8 cellular contexts compared by ENCODE assay signal in genomic region chrX:53048169-53049126, GRCh38.
DNase-seq lines count a peak whose midpoint lies in the region; ATAC-seq and TF ChIP-seq lines count a peak whose summit lies in the region.

Gene GPR173 (plus strand): TSS chrX:53048789. CDS start chrX:53076622, 27,833 bp downstream.

- peak; percentile 7 for DNase-seq in HFF-Myc (ENCODE audit: extremely low read depth, low read depth)
- DNase-seq in RWPE1 (ENCODE audit: low spot score) = no peak
- DNase-seq in fibroblast of mammary gland (ENCODE audit: low read depth) = peak; percentile 67
- no peak for DNase-seq in stimulated activated effector memory CD8-positive, alpha-beta T cell treated with anti-CD3 and anti-CD28 coated beads, Interleukin-12 subunit alpha, Interleukin-12 subunit beta, amount 100 ng/mL, for 72 hours (ENCODE audit: low spot score in 2 of 2)
- DNase-seq in RPMI8226 = no peak
- no peak for DNase-seq in stimulated activated CD4-positive, alpha-beta T cell treated with anti-CD3 and anti-CD28 coated beads, Interleukin-4, amount 100 ng/mL, for 24 hours
- no peak for DNase-seq in stimulated activated CD4-positive, alpha-beta T cell treated with anti-CD3 and anti-CD28 coated beads, Interleukin-12 subunit alpha, Interleukin-12 subunit beta, amount 100 ng/mL, for 4 hours

- H3K27ac ChIP-seq in RWPE1 = peak within 1 kb of the TSS; percentile 27; the same call in 1 of the 2 replicates

- no peaks in the 10 kb centered on the region for H3K36me3 Mint-ChIP-seq in nephron (ENCODE audit: low read depth)
- H3K36me3 Mint-ChIP-seq in stimulated activated effector memory CD8-positive, alpha-beta T cell treated with anti-CD3 and anti-CD28 coated beads, Interleukin-12 subunit alpha, Interleukin-12 subunit beta, amount 100 ng/mL, for 72 hours = no peaks in the 10 kb centered on the region

- no peak for ATAC-seq in stimulated activated effector memory CD8-positive, alpha-beta T cell treated with anti-CD3 and anti-CD28 coated beads, Interleukin-12 subunit alpha, Interleukin-12 subunit beta, amount 100 ng/mL, for 72 hours

- peak within 1 kb of the TSS in 2 of 3 experiments; percentile 90 to 92 for H3K4me3 Mint-ChIP-seq in nephron
- no peak within 1 kb of the TSS for H3K4me3 Mint-ChIP-seq in stimulated activated effector memory CD8-positive, alpha-beta T cell treated with anti-CD3 and anti-CD28 coated beads, Interleukin-12 subunit alpha, Interleukin-12 subunit beta, amount 100 ng/mL, for 72 hours

- CTCF ChIA-PET in RWPE1 (lab: Yijun Ruan, JAX) = no interaction called here

- peak within 1 kb of the TSS; percentile 79 to 88 (median 80) for H3K27ac Mint-ChIP-seq in nephron
- H3K27ac Mint-ChIP-seq in stimulated activated effector memory CD8-positive, alpha-beta T cell treated with anti-CD3 and anti-CD28 coated beads, Interleukin-12 subunit alpha, Interleukin-12 subunit beta, amount 100 ng/mL, for 72 hours = no peak within 1 kb of the TSS

- H3K4me3 ChIP-seq in HFF-Myc (replicated peaks; ENCODE audit: low read depth, low read length) (peak within 1 kb of the TSS; percentile 60), fibroblast of mammary gland (ENCODE audit: control insufficient read depth, low read depth, low read length) (peak within 1 kb of the TSS; percentile 63)

- no peaks in the 10 kb centered on the region for H3K9me3 Mint-ChIP-seq in nephron
- no peaks in the 10 kb centered on the region for H3K9me3 Mint-ChIP-seq in stimulated activated effector memory CD8-positive, alpha-beta T cell treated with anti-CD3 and anti-CD28 coated beads, Interleukin-12 subunit alpha, Interleukin-12 subunit beta, amount 100 ng/mL, for 72 hours

- POLR2A ChIA-PET in RWPE1 (lab: Yijun Ruan, JAX; ENCODE audit: low non-redundant PET) = no interaction called here

- no peaks in the 10 kb centered on the region for H3K4me1 Mint-ChIP-seq in nephron
- H3K4me1 Mint-ChIP-seq in stimulated activated effector memory CD8-positive, alpha-beta T cell treated with anti-CD3 and anti-CD28 coated beads, Interleukin-12 subunit alpha, Interleukin-12 subunit beta, amount 100 ng/mL, for 72 hours = no peaks in the 10 kb centered on the region

- TF ChIP-seq CTCF in HFF-Myc (IDR thresholded peaks at IDR 0.05; ENCODE audit: low read depth, low read length, missing control alignments) (no peak), RWPE1 (conservative IDR thresholded peaks at IDR 0.05; ENCODE audit: low read depth) (no peak), fibroblast of mammary gland (conservative IDR thresholded peaks at IDR 0.05; ENCODE audit: control insufficient read depth, insufficient read depth, low read depth, low read length) (no peak), nephron (IDR thresholded peaks at IDR 0.05; ENCODE audit: unreplicated experiment in 3 of 3) (no peak)

- H3K27me3 Mint-ChIP-seq in nephron (ENCODE audit: low read depth) = peaks cover 9% of the 10 kb centered on the region

Comparison
In these comparisons a context has a peak if more than half of its experiments do, and no peak if none do; other contexts are left out.
1. DNase-seq: peak in HFF-Myc (single experiment) and fibroblast of mammary gland (single experiment); none in RWPE1 (single experiment), stimulated activated effector memory CD8-positive, alpha-beta T cell treated with anti-CD3 and anti-CD28 coated beads, Interleukin-12 subunit alpha, Interleukin-12 subunit beta, amount 100 ng/mL, for 72 hours (0 of 2), RPMI8226 (single experiment), stimulated activated CD4-positive, alpha-beta T cell treated with anti-CD3 and anti-CD28 coated beads, Interleukin-4, amount 100 ng/mL, for 24 hours (single experiment) and stimulated activated CD4-positive, alpha-beta T cell treated with anti-CD3 and anti-CD28 coated beads, Interleukin-12 subunit alpha, Interleukin-12 subunit beta, amount 100 ng/mL, for 4 hours (single experiment).